Comparison of ENCODE assay signal across 7 cellular contexts in genomic region chr19:47047272-47047930, GRCh38. TPM values are rescaled to one million over a fixed set of nuclear protein-coding genes. Genes with fewer than 3 reads are reported as not detected.
DNase-seq lines count a peak whose midpoint lies in the region; ATAC-seq lines count a peak whose summit lies in the region.

No MANE protein-coding gene starts in this region.

- DNase-seq in activated naive CD8-positive, alpha-beta T cell treated with anti-CD3 and anti-CD28 coated beads for 36 hours = no peak
- DNase-seq in immature natural killer cell (no peak), NCI-H524 treated with DMSO at 0.1 percent for 48 hours (lab: John Stamatoyannopoulos, UW) (no peak)

- no peaks in the 10 kb centered on the region for H3K27me3 Mint-ChIP-seq in activated naive CD8-positive, alpha-beta T cell treated with anti-CD3 and anti-CD28 coated beads for 36 hours
- peaks cover 0 to 9% (median 2%) of the 10 kb centered on the region in 3 donors for H3K27me3 Mint-ChIP-seq in immature natural killer cell (ENCODE audit: low read depth in 3 of 3)

- H3K36me3 Mint-ChIP-seq in activated naive CD8-positive, alpha-beta T cell treated with anti-CD3 and anti-CD28 coated beads for 36 hours = peaks cover 5% of the 10 kb centered on the region
- H3K36me3 Mint-ChIP-seq in immature natural killer cell = no peaks in the 10 kb centered on the region

- H3K27me3 ChIP-seq in HUES6 (ENCODE audit: control insufficient read depth, insufficient read depth, low read length) (no peaks in the 10 kb centered on the region), stomach smooth muscle (ENCODE audit: control insufficient read depth in 1 of 2, insufficient read depth in 2 of 2, low read length in 2 of 2) (no peaks in the 10 kb centered on the region)

- H3K27ac ChIP-seq in HUES6 (ENCODE audit: low read depth, low read length) (no peak overlapping the region), stomach smooth muscle (ENCODE audit: low read length) (peak overlapping the region; percentile 62)

- peaks cover 4% of the 10 kb centered on the region; the same call in 1 of the 2 replicates for H3K36me3 ChIP-seq in HUES6 (ENCODE audit: control insufficient read depth, insufficient read depth, low read length)
- H3K36me3 ChIP-seq in stomach smooth muscle (ENCODE audit: control insufficient read depth in 2 of 2, insufficient read depth in 2 of 2, low read length in 2 of 2) = no peaks in the 10 kb centered on the region

- peak overlapping the region; percentile 93 for H3K4me3 Mint-ChIP-seq in activated naive CD8-positive, alpha-beta T cell treated with anti-CD3 and anti-CD28 coated beads for 36 hours
- H3K4me3 Mint-ChIP-seq in immature natural killer cell = peak overlapping the region; percentile 88 to 99 (median 95)

- H3K9ac ChIP-seq in HUES6 (ENCODE audit: low read length) = no peak overlapping the region
- H3K9ac ChIP-seq in stomach smooth muscle (ENCODE audit: low read length in 2 of 2) = no peak overlapping the region

- no peak overlapping the region for H3K27ac Mint-ChIP-seq in activated naive CD8-positive, alpha-beta T cell treated with anti-CD3 and anti-CD28 coated beads for 36 hours
- H3K27ac Mint-ChIP-seq in immature natural killer cell = peak overlapping the region; percentile 76 to 96 (median 90)

- H3K4me1 ChIP-seq in HUES6 (ENCODE audit: control insufficient read depth, insufficient read depth, low read length) (peaks cover 4% of the 10 kb centered on the region; the same call in 1 of the 2 replicates), stomach smooth muscle (ENCODE audit: control insufficient read depth, insufficient read depth, low read length) (peaks cover 7% of the 10 kb centered on the region)

- H3K4me1 Mint-ChIP-seq in activated naive CD8-positive, alpha-beta T cell treated with anti-CD3 and anti-CD28 coated beads for 36 hours = peaks cover 8% of the 10 kb centered on the region
- H3K4me1 Mint-ChIP-seq in immature natural killer cell = peaks cover 11 to 24% of the 10 kb centered on the region in 2 donors

- peaks cover 2% of the 10 kb centered on the region for H3K9me3 Mint-ChIP-seq in activated naive CD8-positive, alpha-beta T cell treated with anti-CD3 and anti-CD28 coated beads for 36 hours
- no peaks in the 10 kb centered on the region for H3K9me3 Mint-ChIP-seq in immature natural killer cell

- peak overlapping the region; percentile 84 for H3K4me3 ChIP-seq in HUES6 (ENCODE audit: low read depth, low read length)
- peak overlapping the region; percentile 68 to 85 for H3K4me3 ChIP-seq in stomach smooth muscle (ENCODE audit: low read length in 2 of 2)

- ATAC-seq in GM19455 (IDR thresholded peaks at IDR 0.05; ENCODE audit: unreplicated experiment) = no peak
- no peak for ATAC-seq in HG03439 (IDR thresholded peaks at IDR 0.05; ENCODE audit: unreplicated experiment)

- H3K9me3 ChIP-seq in HUES6 (ENCODE audit: control insufficient read depth, insufficient read depth, low read depth, low read length) (no peaks in the 10 kb centered on the region), stomach smooth muscle (ENCODE audit: control insufficient read depth in 2 of 2, low read length in 2 of 2) (no peaks in the 10 kb centered on the region)

RNA-seq across cellular contexts. Expression of gene TMEM160, which starts 1.0 kb away (rescaled TPM):
- 10 to 100 TPM; 48.9 to 49.2 TPM for total RNA-seq in activated naive CD8-positive, alpha-beta T cell treated with anti-CD3 and anti-CD28 coated beads for 36 hours
- polyA plus RNA-seq in immature natural killer cell = 100 to 1,000 TPM; 175 to 285 (median 192) TPM

RNA-seq across cellular contexts. Expression of gene NPAS1, which starts 27.8 kb away (rescaled TPM):
- under 1 TPM; 0.52 to 0.91 TPM for total RNA-seq in activated naive CD8-positive, alpha-beta T cell treated with anti-CD3 and anti-CD28 coated beads for 36 hours
- not detected for polyA plus RNA-seq in immature natural killer cell
